In the genomic region with DNA sequence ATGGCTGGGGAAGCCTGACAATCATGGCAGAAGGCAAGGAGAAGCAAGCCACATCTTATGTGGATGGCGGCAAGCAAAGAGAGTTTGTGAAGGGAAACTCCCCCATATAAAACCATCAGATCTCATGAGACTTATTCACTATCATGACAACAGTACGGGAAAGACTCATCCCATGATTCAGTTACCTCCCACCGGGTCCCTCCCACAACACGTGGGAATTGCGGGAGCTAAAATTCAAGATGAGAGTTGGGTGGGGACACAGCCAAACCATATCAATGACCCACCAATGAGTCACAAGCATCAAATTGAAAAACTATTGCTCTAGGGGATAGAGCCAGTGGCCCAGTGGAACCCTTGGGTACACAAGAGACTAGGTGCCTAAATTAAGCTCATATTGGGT, we compare ENCODE assay signal across 24 cellular contexts.
DNase-seq lines count a peak whose midpoint lies in the region; ATAC-seq, FAIRE-seq and TF ChIP-seq lines count a peak whose summit lies in the region.
"Had no signal": no experiment of that assay in that cellular context is flagged by ENCODE, and none has a peak within 500 bp of the region (broad histone marks: within the 10 kb centered on the region; RNA-seq: fewer than 3 reads in every experiment).

No MANE protein-coding gene starts in this region.

- H3K4me3 ChIP-seq in astrocyte of the spinal cord (ENCODE audit: low read depth, low read length) = no peak overlapping the region
- H3K4me3 ChIP-seq: A549; BLaER1 treated with 17β-estradiol and CSF1 and Interleukin-3, amounts not matched to agents 10 nM and 100 nM had no signal

- in situ Hi-C loops in astrocyte of the spinal cord (cut with HindIII; ENCODE audit: low sequenced_read_pairs) = no loop called here

- no peak for TF ChIP-seq CTCF in D721Med (IDR thresholded peaks at IDR 0.05; ENCODE audit: insufficient read depth, missing control alignments)
- no peak for TF ChIP-seq CTCF in astrocyte of the spinal cord (IDR thresholded peaks at IDR 0.05; ENCODE audit: low read depth, low read length)

- peak; percentile 6 for FAIRE-seq in D721Med (lab: Jason Lieb, UNC)
- FAIRE-seq: A549, G401.6, GM12892, GM19239, H54 had no signal

- DNase-seq in D721Med (ENCODE audit: insufficient read length, low spot score) (no peak), HT1080 (ENCODE audit: low read depth) (peak; percentile 69), RPMI7951 (ENCODE audit: low read depth) (peak; percentile 91), astrocyte of the spinal cord (ENCODE audit: low read depth, low spot score) (peak; percentile 60), iPS-NIHi7 (ENCODE audit: extremely low spot score) (no peak), NCI-H526 treated with DMSO at 0.1 percent for 48 hours (lab: John Stamatoyannopoulos, UW) (no peak), GM19238 (ENCODE audit: insufficient read length, low spot score) (no peak)
- DNase-seq: 8988T; ACHN; AML-193; BE2C; CD4-positive, alpha-beta T cell; CD8-positive, alpha-beta memory T cell; DMS53; DMS79 treated with DMSO at 0.1 percent for 48 hours; GOT3; HCEC 1CT had no signal

- ATAC-seq in GM19351 (IDR thresholded peaks at IDR 0.05; ENCODE audit: unreplicated experiment) = no peak
- ATAC-seq: A549 had no signal

Comparison
In these comparisons a context has a peak if more than half of its experiments do, and no peak if none do; other contexts are left out.
1. DNase-seq: peak in HT1080 (single experiment), RPMI7951 (single experiment) and astrocyte of the spinal cord (single experiment); none in D721Med (single experiment), iPS-NIHi7 (single experiment), NCI-H526 treated with DMSO at 0.1 percent for 48 hours (single experiment) and GM19238 (single experiment).